32 cellular contexts compared by ENCODE assay signal in genomic region chr7:15692621-15693020, GRCh38. TPM values are rescaled to one million over a fixed set of nuclear protein-coding genes. Genes with fewer than 3 reads are reported as not detected.
"Had no signal": no experiment of that assay in that cellular context is flagged by ENCODE, and none has a peak within 500 bp of the region (broad histone marks: within the 10 kb centered on the region; RNA-seq: fewer than 3 reads in every experiment).

No MANE protein-coding gene starts in this region.

- DNase-seq: activated CD4-positive, alpha-beta T cell treated with anti-CD3 and anti-CD28 coated beads, Interleukin-2, amount 10 ng/mL, durations not matched to agents 24 days and 14 days; activated CD4-positive, alpha-beta T cell treated with anti-CD3 and anti-CD28 coated beads, Interleukin-2, amount 50 U/mL, for 4 hours; activated CD8-positive, alpha-beta T cell treated with anti-CD3 and anti-CD28 coated beads for 36 hours; activated gamma-delta T cell; activated naive CD4-positive, alpha-beta T cell treated with Interleukin-2 at 50 U/mL for 16 hours; activated naive CD8-positive, alpha-beta T cell treated with anti-CD3 and anti-CD28 coated beads, Interleukin-2, amount 10 ng/mL, durations not matched to agents 7 days and 5 days; activated T-cell treated with anti-CD3 and anti-CD28 coated beads, Interleukin-2, amount 50 U/mL, for 1 hour; amygdala; Karpas-422; KBM-7; NCI-H1048; NCI-H1417; NCI-H146; NCI-H187; NCI-H2029 treated with DMSO at 0.1 percent for 48 hours; NCI-H2107; NCI-H2171; NCI-H510A; NCI-H69; NCI-H82; NK-92 treated with Interleukin-12 subunit alpha and Interleukin-12 subunit beta, amount 100 ng/mL, for 24 hours; PC-3; Peyer's patch; SIG-M5; SW 1271 had no signal

- ATAC-seq: activated CD8-positive, alpha-beta T cell treated with anti-CD3 and anti-CD28 coated beads for 36 hours; PC-3; Right ventricle myocardium inferior had no signal

RNA-seq across cellular contexts. Expression of gene MEOX2, which starts 6.1 kb away (rescaled TPM):
- total RNA-seq: activated CD4-positive, alpha-beta T cell treated with anti-CD3 and anti-CD28 coated beads, Interleukin-2, amount 10 ng/mL, durations not matched to agents 24 days and 14 days; activated CD8-positive, alpha-beta memory T cell treated with anti-CD3 and anti-CD28 coated beads for 36 hours; activated CD8-positive, alpha-beta T cell treated with anti-CD3 and anti-CD28 coated beads for 36 hours; activated naive CD8-positive, alpha-beta T cell treated with anti-CD3 and anti-CD28 coated beads, Interleukin-2, amount 10 ng/mL, durations not matched to agents 7 days and 5 days; activated T-helper 2 cell treated with anti-CD3 and anti-CD28 coated beads, Interferon-gamma antibody, Interleukin-2, Interleukin-4, amounts not matched to agents 10 μg/mL and 5 μg/mL and 100 μg/mL, durations not matched to agents 14 hours and 24 hours and 36 hours; cardiac muscle cell; MCF 10A; PC-3; T-helper 1 cell treated with Interleukin-12 subunit alpha and Interleukin-12 subunit beta and Interleukin-4 antibody, amounts not matched to agents 30 ng/mL and 1 ng/mL, for 36 hours; T-helper 2 cell treated with Interferon-gamma antibody and Interleukin-4, amounts not matched to agents 100 ng/mL and 5 ng/mL, for 36 hours had no signal
